Comparison of ENCODE assay signal across 18 cellular contexts in the genomic region with DNA sequence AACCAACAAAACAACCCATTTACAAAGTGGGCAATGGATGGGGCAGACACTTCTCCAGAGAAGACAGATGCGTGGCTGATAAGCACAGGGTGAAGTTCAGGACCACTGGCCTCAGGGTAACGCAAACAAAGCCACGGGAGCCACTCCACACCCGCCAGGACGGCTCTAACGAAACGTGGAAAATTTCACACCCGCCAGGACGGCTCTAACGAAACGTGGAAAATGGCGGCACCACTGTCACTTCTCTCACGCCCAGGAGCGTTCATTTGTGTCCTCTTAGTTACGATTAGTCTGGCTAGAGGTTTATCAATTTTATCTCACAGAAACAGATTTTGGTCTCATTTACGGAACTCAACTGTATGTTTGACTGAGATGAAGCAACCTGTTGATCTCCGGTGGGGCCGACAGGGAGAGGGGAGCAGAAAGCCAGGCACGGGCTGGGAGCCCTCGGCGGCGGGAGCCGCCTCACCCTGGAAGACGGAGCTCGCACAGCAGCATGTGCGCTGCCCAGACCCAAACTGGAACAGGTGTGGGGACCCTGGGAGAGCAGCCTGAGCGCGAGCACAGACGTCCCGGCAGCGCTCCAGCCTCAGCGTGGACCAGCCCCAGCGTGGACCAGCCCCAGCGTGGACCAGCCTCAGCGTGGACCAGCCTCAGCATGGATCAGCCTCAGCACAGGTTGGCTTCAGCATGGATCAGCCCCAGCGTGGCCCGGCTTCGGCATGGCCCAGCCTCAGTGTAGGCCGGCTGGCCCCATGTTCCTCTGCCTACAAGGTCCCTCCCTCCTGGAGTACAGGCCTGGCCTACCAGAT.
DNase-seq lines count a peak whose midpoint lies in the region; ATAC-seq and TF ChIP-seq lines count a peak whose summit lies in the region.
"Had no signal": no experiment of that assay in that cellular context is flagged by ENCODE, and none has a peak within 500 bp of the region (broad histone marks: within the 10 kb centered on the region; RNA-seq: fewer than 3 reads in every experiment).

No MANE protein-coding gene starts in this region.

- H3K4me1 ChIP-seq in CD8-positive, alpha-beta T cell (ENCODE audit: insufficient read depth, low read length), result peaks cover 31% of the 10 kb centered on the region
- H3K4me1 ChIP-seq: Caco-2 had no signal

- peaks cover 34% of the 10 kb centered on the region for H3K4me1 Mint-ChIP-seq in activated naive CD4-positive, alpha-beta T cell treated with anti-CD3 and anti-CD28 coated beads, Interleukin-2, amount 10 ng/mL, durations not matched to agents 7 days and 5 days
- H3K4me1 Mint-ChIP-seq in CD8-positive, alpha-beta T cell (ENCODE audit: low read depth), result peaks cover 41% of the 10 kb centered on the region
- H3K4me1 Mint-ChIP-seq in chondrocyte (ENCODE audit: low read depth) (no peaks in the 10 kb centered on the region), neural crest cell (no peaks in the 10 kb centered on the region)

- intact Hi-C loops in CD8-positive, alpha-beta T cell (cut with DNase I, micrococcal nuclease), result loop anchor here in 1 of 2 experiments (10.0 kb wide), 1 partner anchor 64 kb away; no protein-coding TSS in a partner anchor

- ATAC-seq in CD8-positive, alpha-beta T cell, result no peak
- ATAC-seq in HG03095 (IDR thresholded peaks at IDR 0.05; ENCODE audit: unreplicated experiment), result no peak
- no peak for ATAC-seq in HG03342 (IDR thresholded peaks at IDR 0.05; ENCODE audit: unreplicated experiment)
- no peak for ATAC-seq in HG03571 (IDR thresholded peaks at IDR 0.05; ENCODE audit: unreplicated experiment)

- H3K27me3 Mint-ChIP-seq in activated naive CD4-positive, alpha-beta T cell treated with anti-CD3 and anti-CD28 coated beads, Interleukin-2, amount 10 ng/mL, durations not matched to agents 7 days and 5 days, result no peaks in the 10 kb centered on the region
- no peaks in the 10 kb centered on the region for H3K27me3 Mint-ChIP-seq in CD8-positive, alpha-beta T cell (ENCODE audit: low read depth)
- H3K27me3 Mint-ChIP-seq in chondrocyte (ENCODE audit: low read depth) (no peaks in the 10 kb centered on the region), neural crest cell (ENCODE audit: low read depth) (no peaks in the 10 kb centered on the region)

- H3K27ac ChIP-seq in CD8-positive, alpha-beta T cell (ENCODE audit: low read depth, low read length), result no peak overlapping the region
- H3K27ac ChIP-seq: SJCRH30 had no signal

- no peaks in the 10 kb centered on the region for H3K9me3 Mint-ChIP-seq in activated naive CD4-positive, alpha-beta T cell treated with anti-CD3 and anti-CD28 coated beads, Interleukin-2, amount 10 ng/mL, durations not matched to agents 7 days and 5 days
- no peaks in the 10 kb centered on the region for H3K9me3 Mint-ChIP-seq in CD8-positive, alpha-beta T cell
- H3K9me3 Mint-ChIP-seq in chondrocyte (ENCODE audit: low read depth) (no peaks in the 10 kb centered on the region), neural crest cell (no peaks in the 10 kb centered on the region)

- H3K27ac Mint-ChIP-seq in activated naive CD4-positive, alpha-beta T cell treated with anti-CD3 and anti-CD28 coated beads, Interleukin-2, amount 10 ng/mL, durations not matched to agents 7 days and 5 days, result peak overlapping the region; percentile 62
- H3K27ac Mint-ChIP-seq in CD8-positive, alpha-beta T cell, result peak overlapping the region; percentile 6
- H3K27ac Mint-ChIP-seq in chondrocyte (ENCODE audit: unreplicated experiment), result no peak overlapping the region
- H3K27ac Mint-ChIP-seq in neural crest cell (ENCODE audit: unreplicated experiment), result peak overlapping the region; percentile 27

- no peaks in the 10 kb centered on the region for H3K27me3 ChIP-seq in CD8-positive, alpha-beta T cell (ENCODE audit: insufficient read depth, low read length)
- H3K27me3 ChIP-seq: SJCRH30 had no signal

- POLR2A ChIA-PET in CD8-positive, alpha-beta T cell (lab: Charles Lee), result no interaction called here

- H3K36me3 ChIP-seq in CD8-positive, alpha-beta T cell (ENCODE audit: insufficient read depth, low read length), result no peaks in the 10 kb centered on the region
- H3K36me3 ChIP-seq: SJCRH30 had no signal

- CTCF ChIA-PET in activated naive CD4-positive, alpha-beta T cell treated with anti-CD3 and anti-CD28 coated beads, Interleukin-2, amount 10 ng/mL, durations not matched to agents 7 days and 5 days (lab: Charles Lee), result no interaction called here
- CTCF ChIA-PET in CD8-positive, alpha-beta T cell (lab: Charles Lee), result no interaction called here

- no peak for TF ChIP-seq CTCF in CD8-positive, alpha-beta T cell (IDR thresholded peaks at IDR 0.05)
- TF ChIP-seq CTCF in chondrocyte (IDR thresholded peaks at IDR 0.05), result no peak
- TF ChIP-seq CTCF in neural crest cell (conservative IDR thresholded peaks at IDR 0.05), result no peak

- peaks cover 17% of the 10 kb centered on the region for H3K36me3 Mint-ChIP-seq in activated naive CD4-positive, alpha-beta T cell treated with anti-CD3 and anti-CD28 coated beads, Interleukin-2, amount 10 ng/mL, durations not matched to agents 7 days and 5 days
- H3K36me3 Mint-ChIP-seq in CD8-positive, alpha-beta T cell, result peaks cover 5% of the 10 kb centered on the region
- H3K36me3 Mint-ChIP-seq in chondrocyte (ENCODE audit: low read depth) (peaks cover 3% of the 10 kb centered on the region), neural crest cell (ENCODE audit: low read depth) (peaks cover 3% of the 10 kb centered on the region)

- H3K4me3 Mint-ChIP-seq in activated naive CD4-positive, alpha-beta T cell treated with anti-CD3 and anti-CD28 coated beads, Interleukin-2, amount 10 ng/mL, durations not matched to agents 7 days and 5 days, result no peak overlapping the region
- no peak overlapping the region for H3K4me3 Mint-ChIP-seq in CD8-positive, alpha-beta T cell
- H3K4me3 Mint-ChIP-seq in chondrocyte (ENCODE audit: unreplicated experiment), result no peak overlapping the region
- no peak overlapping the region for H3K4me3 Mint-ChIP-seq in neural crest cell

- DNase-seq in activated naive CD4-positive, alpha-beta T cell treated with anti-CD3 and anti-CD28 coated beads, Interleukin-2, amount 10 ng/mL, durations not matched to agents 7 days and 5 days, result no peak
- no peak for DNase-seq in activated naive CD4-positive, alpha-beta T cell (lab: John Stamatoyannopoulos, UW)
- peak in 1 of 7 experiments; percentile 7 for DNase-seq in CD8-positive, alpha-beta T cell
- DNase-seq in chondrocyte (ENCODE audit: low spot score) (peak; percentile 86), neural crest cell (ENCODE audit: low read depth, low spot score) (no peak)
- DNase-seq: C1 segment of cervical spinal cord, Caco-2, DMS153, NCI-H1417 treated with DMSO at 0.1 percent for 48 hours, NCI-H1930, NCI-H2171, NCI-H446 treated with DMSO at 0.1 percent for 48 hours, NCI-H748 treated with DMSO at 0.1 percent for 48 hours, RPMI8226, SJCRH30 had no signal

- H3K9me3 ChIP-seq in CD8-positive, alpha-beta T cell (ENCODE audit: low read length), result no peaks in the 10 kb centered on the region
- H3K9me3 ChIP-seq: Caco-2, SJCRH30 had no signal

- H3K4me3 ChIP-seq in CD8-positive, alpha-beta T cell (ENCODE audit: low read depth, low read length), result no peak overlapping the region
- H3K4me3 ChIP-seq: SJCRH30 had no signal
